ENCODE assay signal across 17 cellular contexts in the genomic region with DNA sequence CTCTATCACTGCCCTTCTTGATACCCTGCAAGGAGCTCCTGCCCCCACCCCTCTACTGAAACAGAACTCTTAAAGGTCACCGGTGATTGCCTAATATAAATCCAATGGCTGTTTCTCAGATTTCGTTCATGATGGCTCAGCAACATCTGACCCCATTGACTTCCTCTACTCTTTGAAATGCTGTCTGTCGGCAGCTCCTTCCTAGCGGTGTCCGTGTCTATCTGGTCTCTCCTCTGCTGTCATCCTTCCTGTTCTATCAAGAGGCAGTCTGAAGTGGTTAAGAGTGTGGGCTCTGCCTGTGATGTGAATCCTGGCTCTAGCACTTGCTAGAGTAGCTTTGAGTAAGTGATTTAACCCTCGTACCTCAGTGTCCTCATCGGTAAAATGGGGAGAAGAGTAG. TPM values are rescaled to one million over a fixed set of nuclear protein-coding genes. Genes with fewer than 3 reads are reported as not detected.
DNase-seq lines count a peak whose midpoint lies in the region; FAIRE-seq and TF ChIP-seq lines count a peak whose summit lies in the region.
"Had no signal": no experiment of that assay in that cellular context is flagged by ENCODE, and none has a peak within 500 bp of the region (broad histone marks: within the 10 kb centered on the region; RNA-seq: fewer than 3 reads in every experiment).

No MANE protein-coding gene starts in this region.

- no peak overlapping the region for H3K4me3 Mint-ChIP-seq in activated CD4-positive, alpha-beta memory T cell treated with anti-CD3 and anti-CD28 coated beads, Interleukin-2, amount 10 ng/mL, durations not matched to agents 7 days and 5 days
- peak overlapping the region in 2 of 3 experiments; percentile 29 to 44 for H3K4me3 Mint-ChIP-seq in nephron
- no peak overlapping the region for H3K4me3 Mint-ChIP-seq in activated T-helper 1 cell treated with anti-CD3 and anti-CD28 coated beads, Interleukin-12 subunit alpha, Interleukin-12 subunit beta, Interleukin-2, Interleukin-4 antibody, amounts not matched to agents 30 ng/mL and 10 ng/mL and 1 ng/mL, durations not matched to agents 14 hours and 24 hours and 36 hours
- H3K4me3 Mint-ChIP-seq: endodermal cell; T-helper 1 cell treated with Interleukin-12 subunit alpha and Interleukin-12 subunit beta and Interleukin-4 antibody, amounts not matched to agents 30 μg/mL and 1 μg/mL, for 36 hours had no signal

- no peak overlapping the region for H3K4me3 ChIP-seq in MM.1S (ENCODE audit: low read length)
- no peak overlapping the region for H3K4me3 ChIP-seq in mammary epithelial cell (replicated peaks in 1 of 3; ENCODE audit: insufficient read depth in 1 of 3, low read depth in 2 of 3, low read length in 3 of 3)

- no peaks in the 10 kb centered on the region for H4K20me1 ChIP-seq in MM.1S (ENCODE audit: insufficient read depth, low read length)
- H4K20me1 ChIP-seq in mammary epithelial cell (ENCODE audit: insufficient read depth, low read length): no peaks in the 10 kb centered on the region

- no peak overlapping the region for H3K4me2 ChIP-seq in MM.1S (ENCODE audit: low read depth, low read length)
- no peak overlapping the region for H3K4me2 ChIP-seq in mammary epithelial cell (ENCODE audit: insufficient read depth, low read depth, low read length)

- no peak for TF ChIP-seq POLR2A in GM12892 (IDR thresholded peaks at IDR 0.05; ENCODE audit: low read depth, low read length)

- CTCF ChIA-PET in activated CD4-positive, alpha-beta memory T cell treated with anti-CD3 and anti-CD28 coated beads, Interleukin-2, amount 10 ng/mL, durations not matched to agents 7 days and 5 days (lab: Charles Lee): interaction anchor here (2.0 to 2.2 kb wide), 2 partner anchors 8 to 74 kb away, joined by 12 read pairs; no protein-coding TSS in a partner anchor
- CTCF ChIA-PET in mammary epithelial cell (lab: Charles Lee; ENCODE audit: low non-redundant PET): no interaction called here

- dilution Hi-C loops in mammary epithelial cell (cut with HindIII; ENCODE audit: low sequenced_read_pairs): loop anchor here (5.0 kb wide), 1 partner anchor 72 kb away; no protein-coding TSS in a partner anchor

- DNase-seq in activated T-cell treated with anti-CD3 and anti-CD28 coated beads, Interleukin-2, amount 50 U/mL, for 48 hours: peak; percentile 21 to 32
- DNase-seq in activated T-cell treated with anti-CD3 and anti-CD28 coated beads, Interleukin-2, amount 50 U/mL, for 1 hour: no peak
- DNase-seq in MM.1S (peak; percentile 26), mammary epithelial cell (no peak), GM12892 (ENCODE audit: insufficient read length) (no peak)
- peak; percentile 42 for DNase-seq in activated CD4-positive, alpha-beta memory T cell treated with anti-CD3 and anti-CD28 coated beads, Interleukin-2, amount 10 ng/mL, durations not matched to agents 7 days and 5 days
- DNase-seq in activated T-helper 1 cell treated with anti-CD3 and anti-CD28 coated beads, Interleukin-12 subunit alpha, Interleukin-12 subunit beta, Interleukin-2, Interleukin-4 antibody, amounts not matched to agents 30 ng/mL and 10 ng/mL and 1 ng/mL, durations not matched to agents 14 hours and 24 hours and 36 hours (ENCODE audit: low spot score): no peak
- DNase-seq: activated CD8-positive, alpha-beta memory T cell treated with anti-CD3 and anti-CD28 coated beads, Interleukin-2, amount 50 U/mL, for 48 hours; endodermal cell; Karpas-422; NCI-H2107; stimulated activated CD4-positive, alpha-beta T cell treated with anti-CD3 and anti-CD28 coated beads, Interleukin-4, amount 100 ng/mL, for 1 hour had no signal

- H3K27ac Mint-ChIP-seq in activated CD4-positive, alpha-beta memory T cell treated with anti-CD3 and anti-CD28 coated beads, Interleukin-2, amount 10 ng/mL, durations not matched to agents 7 days and 5 days: no peak overlapping the region
- H3K27ac Mint-ChIP-seq in nephron: peak overlapping the region; percentile 27 to 93 (median 89)
- no peak overlapping the region for H3K27ac Mint-ChIP-seq in activated T-helper 1 cell treated with anti-CD3 and anti-CD28 coated beads, Interleukin-12 subunit alpha, Interleukin-12 subunit beta, Interleukin-2, Interleukin-4 antibody, amounts not matched to agents 30 ng/mL and 10 ng/mL and 1 ng/mL, durations not matched to agents 14 hours and 24 hours and 36 hours
- H3K27ac Mint-ChIP-seq: endodermal cell; T-helper 1 cell treated with Interleukin-12 subunit alpha and Interleukin-12 subunit beta and Interleukin-4 antibody, amounts not matched to agents 30 μg/mL and 1 μg/mL, for 36 hours had no signal

- H3K27me3 ChIP-seq in MM.1S (replicated peaks; ENCODE audit: insufficient read depth, low read length): 0 out of 2 replicates have a peak, but pooled peaks cover 4% of the 10 kb centered on the region
- peaks cover 7% of the 10 kb centered on the region for H3K27me3 ChIP-seq in mammary epithelial cell (ENCODE audit: insufficient read depth, low read length)

- no peaks in the 10 kb centered on the region for H3K9me3 Mint-ChIP-seq in activated CD4-positive, alpha-beta memory T cell treated with anti-CD3 and anti-CD28 coated beads, Interleukin-2, amount 10 ng/mL, durations not matched to agents 7 days and 5 days
- H3K9me3 Mint-ChIP-seq in nephron: no peaks in the 10 kb centered on the region
- H3K9me3 Mint-ChIP-seq in activated T-helper 1 cell treated with anti-CD3 and anti-CD28 coated beads, Interleukin-12 subunit alpha, Interleukin-12 subunit beta, Interleukin-2, Interleukin-4 antibody, amounts not matched to agents 30 ng/mL and 10 ng/mL and 1 ng/mL, durations not matched to agents 14 hours and 24 hours and 36 hours: no peaks in the 10 kb centered on the region
- H3K9me3 Mint-ChIP-seq: endodermal cell; T-helper 1 cell treated with Interleukin-12 subunit alpha and Interleukin-12 subunit beta and Interleukin-4 antibody, amounts not matched to agents 30 μg/mL and 1 μg/mL, for 36 hours had no signal

- H3K27me3 Mint-ChIP-seq in activated CD4-positive, alpha-beta memory T cell treated with anti-CD3 and anti-CD28 coated beads, Interleukin-2, amount 10 ng/mL, durations not matched to agents 7 days and 5 days: peaks cover 52% of the 10 kb centered on the region
- peaks cover 38% of the 10 kb centered on the region for H3K27me3 Mint-ChIP-seq in nephron (ENCODE audit: low read depth)
- peaks cover 56% of the 10 kb centered on the region for H3K27me3 Mint-ChIP-seq in activated T-helper 1 cell treated with anti-CD3 and anti-CD28 coated beads, Interleukin-12 subunit alpha, Interleukin-12 subunit beta, Interleukin-2, Interleukin-4 antibody, amounts not matched to agents 30 ng/mL and 10 ng/mL and 1 ng/mL, durations not matched to agents 14 hours and 24 hours and 36 hours (ENCODE audit: insufficient read depth)

- H3K36me3 Mint-ChIP-seq in activated CD4-positive, alpha-beta memory T cell treated with anti-CD3 and anti-CD28 coated beads, Interleukin-2, amount 10 ng/mL, durations not matched to agents 7 days and 5 days (ENCODE audit: low read depth): no peaks in the 10 kb centered on the region
- no peaks in the 10 kb centered on the region for H3K36me3 Mint-ChIP-seq in nephron (ENCODE audit: low read depth)
- H3K36me3 Mint-ChIP-seq in activated T-helper 1 cell treated with anti-CD3 and anti-CD28 coated beads, Interleukin-12 subunit alpha, Interleukin-12 subunit beta, Interleukin-2, Interleukin-4 antibody, amounts not matched to agents 30 ng/mL and 10 ng/mL and 1 ng/mL, durations not matched to agents 14 hours and 24 hours and 36 hours (ENCODE audit: low read depth): peaks cover 2% of the 10 kb centered on the region

- H3K9ac ChIP-seq in MM.1S (ENCODE audit: low read length): no peak overlapping the region
- H3K9ac ChIP-seq in mammary epithelial cell (ENCODE audit: insufficient read depth, low read length): no peak overlapping the region

- POLR2A ChIA-PET in activated CD4-positive, alpha-beta memory T cell treated with anti-CD3 and anti-CD28 coated beads, Interleukin-2, amount 10 ng/mL, durations not matched to agents 7 days and 5 days (lab: Charles Lee): interaction anchor here (1.4 kb wide), 1 partner anchor 75 kb away, joined by 4 read pairs; no protein-coding TSS in a partner anchor

- H3K4me1 Mint-ChIP-seq in activated CD4-positive, alpha-beta memory T cell treated with anti-CD3 and anti-CD28 coated beads, Interleukin-2, amount 10 ng/mL, durations not matched to agents 7 days and 5 days: peaks cover 24% of the 10 kb centered on the region
- H3K4me1 Mint-ChIP-seq in nephron: peaks cover 15% of the 10 kb centered on the region
- peaks cover 27% of the 10 kb centered on the region for H3K4me1 Mint-ChIP-seq in activated T-helper 1 cell treated with anti-CD3 and anti-CD28 coated beads, Interleukin-12 subunit alpha, Interleukin-12 subunit beta, Interleukin-2, Interleukin-4 antibody, amounts not matched to agents 30 ng/mL and 10 ng/mL and 1 ng/mL, durations not matched to agents 14 hours and 24 hours and 36 hours (ENCODE audit: low read depth)

- no peak for TF ChIP-seq CTCF in MM.1S (IDR thresholded peaks at IDR 0.05; ENCODE audit: low read length)
- no peak for TF ChIP-seq CTCF in nephron (IDR thresholded peaks at IDR 0.05; ENCODE audit: unreplicated experiment in 3 of 3)
- TF ChIP-seq CTCF in mammary epithelial cell (conservative IDR thresholded peaks at IDR 0.05 in 1 of 2, IDR thresholded peaks at IDR 0.05 in 1 of 2; ENCODE audit: extremely low read depth in 1 of 2, insufficient read depth in 1 of 2, low read depth in 1 of 2, low read length in 2 of 2): no peak

- peaks cover 5% of the 10 kb centered on the region for H3K4me1 ChIP-seq in MM.1S (ENCODE audit: low read length)
- H3K4me1 ChIP-seq in mammary epithelial cell (ENCODE audit: insufficient read depth, low read length): no peaks in the 10 kb centered on the region

- WGBS in mammary epithelial cell (ENCODE audit: low coverage, missing lambda C conversion rate): 88% methylated on average over 7 of the region's 7 CpGs

- H3K27ac ChIP-seq in MM.1S (ENCODE audit: low read length) (no peak overlapping the region), mammary epithelial cell (ENCODE audit: insufficient read depth, low read depth, low read length) (no peak overlapping the region)

- intact Hi-C loops in activated T-helper 1 cell treated with anti-CD3 and anti-CD28 coated beads, Interleukin-12 subunit alpha, Interleukin-12 subunit beta, Interleukin-2, Interleukin-4 antibody, amounts not matched to agents 30 ng/mL and 10 ng/mL and 1 ng/mL, durations not matched to agents 14 hours and 24 hours and 36 hours (cut with micrococcal nuclease): loop anchor here (10.0 kb wide), 2 partner anchors 250 to 280 kb away; no protein-coding TSS in a partner anchor
- intact Hi-C loops in mammary epithelial cell (cut with micrococcal nuclease): no loop called here

- BruUV-seq in mammary epithelial cell (replicated peaks; lab: Mats Ljungman, UMichigan): no TSS peak

- no peaks in the 10 kb centered on the region for H3K9me2 ChIP-seq in MM.1S (replicated peaks; ENCODE audit: insufficient read depth, low read length)

- peaks cover 9% of the 10 kb centered on the region for H3F3A ChIP-seq in MM.1S (ENCODE audit: insufficient read depth, low read length)

- H3K79me2 ChIP-seq in MM.1S (ENCODE audit: low read length) (no peaks in the 10 kb centered on the region), mammary epithelial cell (ENCODE audit: insufficient read depth, low read length) (no peaks in the 10 kb centered on the region)

- FAIRE-seq in GM12892 (lab: Jason Lieb, UNC): no peak
- FAIRE-seq: frontal cortex had no signal

- H2AFZ ChIP-seq in MM.1S (ENCODE audit: low read length) (no peak overlapping the region), mammary epithelial cell (ENCODE audit: low read depth, low read length) (no peak overlapping the region)

- no peaks in the 10 kb centered on the region for H3K36me3 ChIP-seq in MM.1S (replicated peaks; ENCODE audit: insufficient read depth, low read length)
- H3K36me3 ChIP-seq in mammary epithelial cell (ENCODE audit: insufficient read depth, low read length): no peaks in the 10 kb centered on the region

- no peaks in the 10 kb centered on the region for H3K9me3 ChIP-seq in MM.1S (replicated peaks; ENCODE audit: insufficient read depth, low read length)
- no peaks in the 10 kb centered on the region for H3K9me3 ChIP-seq in mammary epithelial cell (replicated peaks; ENCODE audit: insufficient read depth, low read length)

- in situ Hi-C loops in mammary epithelial cell (cut with MboI; ENCODE audit: low sequenced_read_pairs in 2 of 2): no loop called here

RNA-seq across cellular contexts. Expression of a gene that starts 5.5 kb away (rescaled TPM):
- not detected for total RNA-seq in activated CD4-positive, alpha-beta memory T cell treated with anti-CD3 and anti-CD28 coated beads, Interleukin-2, amount 10 ng/mL, durations not matched to agents 7 days and 5 days
- 0.10 and 0.16 TPM in 2 replicates for total RNA-seq in activated T-helper 1 cell treated with anti-CD3 and anti-CD28 coated beads, Interleukin-12 subunit alpha, Interleukin-12 subunit beta, Interleukin-2, Interleukin-4 antibody, amounts not matched to agents 30 ng/mL and 10 ng/mL and 1 ng/mL, durations not matched to agents 14 hours and 24 hours and 36 hours
- total RNA-seq in mammary epithelial cell: under 1 TPM in 1 of 2 donors, not detected in 1; 0.33 TPM
- polyA plus RNA-seq in mammary epithelial cell: 0.02 TPM
- polyA minus RNA-seq in mammary epithelial cell: not detected
- 1.4 TPM for polyA plus RNA-seq in GM12892 (2012; ENCODE audit: missing spikeins)
- total RNA-seq: Daoy, renal cortical epithelial cell had no signal

RNA-seq across cellular contexts. Expression of a gene that starts 53.0 kb away (rescaled TPM):
- not detected for total RNA-seq in activated CD4-positive, alpha-beta memory T cell treated with anti-CD3 and anti-CD28 coated beads, Interleukin-2, amount 10 ng/mL, durations not matched to agents 7 days and 5 days
- total RNA-seq in activated T-helper 1 cell treated with anti-CD3 and anti-CD28 coated beads, Interleukin-12 subunit alpha, Interleukin-12 subunit beta, Interleukin-2, Interleukin-4 antibody, amounts not matched to agents 30 ng/mL and 10 ng/mL and 1 ng/mL, durations not matched to agents 14 hours and 24 hours and 36 hours: not detected in 2 replicates
- total RNA-seq in mammary epithelial cell: under 1 TPM; 0.33 to 0.35 TPM
- polyA plus RNA-seq in mammary epithelial cell: 0.62 TPM
- polyA minus RNA-seq in mammary epithelial cell: not detected
- polyA plus RNA-seq in GM12892 (2012; ENCODE audit: missing spikeins): 2.8 TPM
- total RNA-seq: frontal cortex had no signal

Comparison
In these comparisons a context has a peak if more than half of its experiments do, and no peak if none do; other contexts are left out.
1. DNase-seq: peak in activated T-cell treated with anti-CD3 and anti-CD28 coated beads, Interleukin-2, amount 50 U/mL, for 48 hours (2 of 2), MM.1S (single experiment) and activated CD4-positive, alpha-beta memory T cell treated with anti-CD3 and anti-CD28 coated beads, Interleukin-2, amount 10 ng/mL, durations not matched to agents 7 days and 5 days (single experiment); none in activated T-cell treated with anti-CD3 and anti-CD28 coated beads, Interleukin-2, amount 50 U/mL, for 1 hour (single experiment), activated T-helper 1 cell treated with anti-CD3 and anti-CD28 coated beads, Interleukin-12 subunit alpha, Interleukin-12 subunit beta, Interleukin-2, Interleukin-4 antibody, amounts not matched to agents 30 ng/mL and 10 ng/mL and 1 ng/mL, durations not matched to agents 14 hours and 24 hours and 36 hours (single experiment), mammary epithelial cell (single experiment) and GM12892 (single experiment).
2. H3K27ac Mint-ChIP-seq: peak in nephron (3 of 3); none in activated CD4-positive, alpha-beta memory T cell treated with anti-CD3 and anti-CD28 coated beads, Interleukin-2, amount 10 ng/mL, durations not matched to agents 7 days and 5 days (single experiment) and activated T-helper 1 cell treated with anti-CD3 and anti-CD28 coated beads, Interleukin-12 subunit alpha, Interleukin-12 subunit beta, Interleukin-2, Interleukin-4 antibody, amounts not matched to agents 30 ng/mL and 10 ng/mL and 1 ng/mL, durations not matched to agents 14 hours and 24 hours and 36 hours (single experiment).
3. H3K4me3 Mint-ChIP-seq: peak in nephron (2 of 3); none in activated CD4-positive, alpha-beta memory T cell treated with anti-CD3 and anti-CD28 coated beads, Interleukin-2, amount 10 ng/mL, durations not matched to agents 7 days and 5 days (single experiment) and activated T-helper 1 cell treated with anti-CD3 and anti-CD28 coated beads, Interleukin-12 subunit alpha, Interleukin-12 subunit beta, Interleukin-2, Interleukin-4 antibody, amounts not matched to agents 30 ng/mL and 10 ng/mL and 1 ng/mL, durations not matched to agents 14 hours and 24 hours and 36 hours (single experiment).